In the genomic region with DNA sequence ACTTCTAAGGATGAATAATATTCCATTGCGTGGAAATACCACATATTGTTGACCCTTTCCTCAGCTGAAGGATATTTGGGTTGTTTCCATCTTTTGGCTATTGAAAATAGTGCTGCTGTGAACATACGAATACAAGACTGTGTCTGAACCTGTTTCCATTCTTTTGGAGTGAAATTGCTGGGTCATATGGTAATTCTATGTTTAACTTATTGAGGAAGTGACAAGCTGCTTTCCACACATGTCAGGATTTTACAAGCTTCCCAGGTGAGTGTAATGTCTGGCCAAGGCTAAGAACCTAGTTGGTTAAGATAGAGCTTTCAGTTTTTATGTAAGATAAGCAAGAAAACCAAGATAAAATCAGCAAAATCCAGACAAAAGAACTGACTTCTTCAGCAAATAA, we compare ENCODE assay signal across 28 cellular contexts. TPM values are rescaled to one million over a fixed set of nuclear protein-coding genes. Genes with fewer than 3 reads are reported as not detected.
"Had no signal": no experiment of that assay in that cellular context is flagged by ENCODE, and none has a peak within 500 bp of the region (broad histone marks: within the 10 kb centered on the region; RNA-seq: fewer than 3 reads in every experiment).

No MANE protein-coding gene starts in this region.

- H3K27me3 ChIP-seq: ascending aorta, dorsolateral prefrontal cortex, right lobe of liver, uterus had no signal

- DNase-seq: activated CD4-positive, alpha-beta T cell treated with anti-CD3 and anti-CD28 coated beads for 48 hours; activated CD4-positive, alpha-beta T cell treated with anti-CD3 and anti-CD28 coated beads, Interleukin-2, amount 50 U/mL, for 48 hours; activated CD8-positive, alpha-beta memory T cell treated with anti-CD3 and anti-CD28 coated beads for 24 hours; activated gamma-delta T cell; activated naive CD4-positive, alpha-beta T cell treated with anti-CD3 and anti-CD28 coated beads, Interleukin-2, amount 10 ng/mL, durations not matched to agents 7 days and 5 days; activated naive CD8-positive, alpha-beta T cell treated with anti-CD3 and anti-CD28 coated beads, Interleukin-2, amount 10 ng/mL, durations not matched to agents 7 days and 5 days; activated T-cell treated with anti-CD3 and anti-CD28 coated beads, Interleukin-2, amount 50 U/mL, for 1 hour; dorsolateral prefrontal cortex; effector memory CD4-positive, alpha-beta T cell; head of caudate nucleus; hypothalamus; immature natural killer cell; left ventricle myocardium superior; right lobe of liver; stimulated activated CD4-positive, alpha-beta T cell treated with anti-CD3 and anti-CD28 coated beads, Interleukin-2, amount 100 ng/mL, for 48 hours; stimulated activated naive CD8-positive, alpha-beta T cell treated with anti-CD3 and anti-CD28 coated beads, Interleukin-15, Interleukin-2, amounts not matched to agents 100 U/mL and 50 U/mL, for 24 hours; T-helper 9 cell; uterus had no signal

- H3K27me3 Mint-ChIP-seq: activated naive CD4-positive, alpha-beta T cell treated with anti-CD3 and anti-CD28 coated beads, Interleukin-2, amount 10 ng/mL, durations not matched to agents 7 days and 5 days; activated naive CD8-positive, alpha-beta T cell treated with anti-CD3 and anti-CD28 coated beads, Interleukin-2, amount 10 ng/mL, durations not matched to agents 7 days and 5 days; progenitor cell of endocrine pancreas; type B pancreatic cell had no signal

- H3K27ac Mint-ChIP-seq: activated naive CD4-positive, alpha-beta T cell treated with anti-CD3 and anti-CD28 coated beads, Interleukin-2, amount 10 ng/mL, durations not matched to agents 7 days and 5 days; activated naive CD8-positive, alpha-beta T cell treated with anti-CD3 and anti-CD28 coated beads, Interleukin-2, amount 10 ng/mL, durations not matched to agents 7 days and 5 days; activated T-helper 1 cell treated with anti-CD3 and anti-CD28 coated beads, Interleukin-12 subunit alpha, Interleukin-12 subunit beta, Interleukin-2, Interleukin-4 antibody, amounts not matched to agents 30 ng/mL and 10 ng/mL and 1 ng/mL, durations not matched to agents 14 hours and 24 hours and 36 hours; immature natural killer cell; nephron; progenitor cell of endocrine pancreas; type B pancreatic cell had no signal

- H3K4me3 ChIP-seq: coronary artery, right lobe of liver, uterus had no signal

- FAIRE-seq: TTC549 had no signal

- H3K36me3 Mint-ChIP-seq: activated naive CD4-positive, alpha-beta T cell treated with anti-CD3 and anti-CD28 coated beads, Interleukin-2, amount 10 ng/mL, durations not matched to agents 7 days and 5 days; activated naive CD8-positive, alpha-beta T cell treated with anti-CD3 and anti-CD28 coated beads, Interleukin-2, amount 10 ng/mL, durations not matched to agents 7 days and 5 days; immature natural killer cell had no signal

- H3K4me1 ChIP-seq: ascending aorta, right lobe of liver, uterus had no signal

- H3K4me3 Mint-ChIP-seq: activated naive CD4-positive, alpha-beta T cell treated with anti-CD3 and anti-CD28 coated beads, Interleukin-2, amount 10 ng/mL, durations not matched to agents 7 days and 5 days; activated naive CD8-positive, alpha-beta T cell treated with anti-CD3 and anti-CD28 coated beads, Interleukin-2, amount 10 ng/mL, durations not matched to agents 7 days and 5 days; activated T-helper 1 cell treated with anti-CD3 and anti-CD28 coated beads, Interleukin-12 subunit alpha, Interleukin-12 subunit beta, Interleukin-2, Interleukin-4 antibody, amounts not matched to agents 30 ng/mL and 10 ng/mL and 1 ng/mL, durations not matched to agents 14 hours and 24 hours and 36 hours; immature natural killer cell; nephron; type B pancreatic cell had no signal

- H3K36me3 ChIP-seq: ascending aorta, right lobe of liver, uterus had no signal

- H3K9me3 ChIP-seq: ascending aorta, right lobe of liver, uterus had no signal

- H3K27ac ChIP-seq: ascending aorta, coronary artery, right lobe of liver, VCaP had no signal

- H3K9me3 Mint-ChIP-seq: activated naive CD4-positive, alpha-beta T cell treated with anti-CD3 and anti-CD28 coated beads, Interleukin-2, amount 10 ng/mL, durations not matched to agents 7 days and 5 days; activated naive CD8-positive, alpha-beta T cell treated with anti-CD3 and anti-CD28 coated beads, Interleukin-2, amount 10 ng/mL, durations not matched to agents 7 days and 5 days; activated T-helper 1 cell treated with anti-CD3 and anti-CD28 coated beads, Interleukin-12 subunit alpha, Interleukin-12 subunit beta, Interleukin-2, Interleukin-4 antibody, amounts not matched to agents 30 ng/mL and 10 ng/mL and 1 ng/mL, durations not matched to agents 14 hours and 24 hours and 36 hours; immature natural killer cell; nephron; type B pancreatic cell had no signal

- ATAC-seq: activated CD4-positive, CD25-positive, alpha-beta regulatory T cell treated with anti-CD3 and anti-CD28 coated beads, Interleukin-2, amount 50 U/mL, for 24 hours; left ventricle myocardium superior; right lobe of liver; stimulated activated naive CD8-positive, alpha-beta T cell treated with anti-CD3 and anti-CD28 coated beads, Interleukin-15, Interleukin-2, amounts not matched to agents 100 U/mL and 50 U/mL, for 24 hours had no signal

RNA-seq across cellular contexts. Expression of gene PPP1R3G, which starts 48.8 kb away (rescaled TPM):
- total RNA-seq: activated T-helper 1 cell treated with anti-CD3 and anti-CD28 coated beads, Interleukin-12 subunit alpha, Interleukin-12 subunit beta, Interleukin-2, Interleukin-4 antibody, amounts not matched to agents 30 ng/mL and 10 ng/mL and 1 ng/mL, durations not matched to agents 14 hours and 24 hours and 36 hours; T-helper 1 cell treated with Interleukin-12 subunit alpha and Interleukin-12 subunit beta and Interleukin-4 antibody, amounts not matched to agents 30 ng/mL and 1 ng/mL, for 36 hours had no signal
- polyA plus RNA-seq: immature natural killer cell had no signal
